24 cellular contexts compared by ENCODE assay signal in the genomic region with DNA sequence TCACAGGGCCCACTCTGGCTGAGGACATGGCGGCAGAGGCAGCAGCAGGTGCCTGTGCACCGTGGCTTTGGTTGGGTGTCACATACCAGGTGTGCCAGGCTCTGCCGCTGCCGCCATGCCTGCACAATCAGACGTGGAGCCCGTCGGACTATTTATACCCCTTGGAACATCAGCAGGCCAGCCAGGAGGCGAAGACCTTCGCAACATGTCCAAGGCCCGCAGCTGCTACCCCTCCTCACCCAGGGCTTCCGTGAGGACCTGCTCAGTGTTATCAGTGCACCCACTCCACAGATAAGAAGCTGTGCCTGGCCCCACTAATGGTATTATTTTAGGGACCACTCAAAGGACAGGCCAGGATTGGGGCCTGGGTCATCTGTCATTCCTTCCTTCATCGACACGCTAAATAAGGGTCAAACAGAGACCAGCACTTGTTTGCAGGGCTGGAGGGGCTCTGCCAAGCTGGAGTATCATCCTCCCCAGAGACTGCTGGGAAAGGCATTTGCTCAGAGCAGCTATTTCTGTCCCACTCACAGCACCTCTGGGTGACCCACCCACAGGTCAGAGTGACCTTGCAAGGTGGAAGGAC.
"Had no signal": no experiment of that assay in that cellular context is flagged by ENCODE, and none has a peak within 500 bp of the region (broad histone marks: within the 10 kb centered on the region; RNA-seq: fewer than 3 reads in every experiment).

No MANE protein-coding gene starts in this region.

- H3K4me1 ChIP-seq: body of pancreas had no signal

- H3K36me3 ChIP-seq: ovary, tibial nerve had no signal

- H3K4me3 ChIP-seq: body of pancreas, coronary artery, dorsolateral prefrontal cortex, ovary, smooth muscle cell, tibial nerve had no signal

- ATAC-seq: activated CD4-positive, CD25-positive, alpha-beta regulatory T cell treated with anti-CD3 and anti-CD28 coated beads, Interleukin-2, amount 50 U/mL, for 24 hours; body of pancreas had no signal

- FAIRE-seq: frontal cortex, TTC549 had no signal

- H3K27me3 ChIP-seq: body of pancreas, dorsolateral prefrontal cortex, ovary, tibial nerve had no signal

- H3K27ac ChIP-seq: body of pancreas, coronary artery, dorsolateral prefrontal cortex, ovary, tibial nerve, VCaP had no signal

- H3K9me3 ChIP-seq: body of pancreas, ovary, tibial nerve had no signal

- DNase-seq: activated CD4-positive, alpha-beta T cell treated with anti-CD3 and anti-CD28 coated beads for 48 hours; activated CD4-positive, alpha-beta T cell treated with anti-CD3 and anti-CD28 coated beads, Interleukin-2, amount 50 U/mL, for 48 hours; activated CD8-positive, alpha-beta memory T cell treated with anti-CD3 and anti-CD28 coated beads for 24 hours; activated effector memory CD4-positive, alpha-beta T cell treated with Interleukin-2 at 50 U/mL for 16 hours; activated naive CD4-positive, alpha-beta T cell treated with Interleukin-2 at 50 U/mL for 16 hours; body of pancreas; dorsolateral prefrontal cortex; effector memory CD4-positive, alpha-beta T cell; hypothalamus; kidney glomerular epithelial cell; naive B cell; nephron progenitor cell; ovary; stimulated activated CD4-positive, alpha-beta T cell treated with anti-CD3 and anti-CD28 coated beads, Interleukin-15, amount 100 ng/mL, for 24 hours; stimulated activated CD4-positive, alpha-beta T cell treated with anti-CD3 and anti-CD28 coated beads, Interleukin-2, amount 100 ng/mL, for 24 hours; stimulated activated naive CD4-positive, alpha-beta T cell; T-helper 9 cell had no signal
